8 cellular contexts compared by ENCODE assay signal in genomic region chr19:16571283-16571682, GRCh38. TPM values are rescaled to one million over a fixed set of nuclear protein-coding genes. Genes with fewer than 3 reads are reported as not detected.
A peak's percentile ranks its signal among the peaks of the same experiment; 100 is the strongest.
DNase-seq lines count a peak whose midpoint lies in the region; ATAC-seq and TF ChIP-seq lines count a peak whose summit lies in the region.

No MANE protein-coding gene starts in this region.

- ATAC-seq in left lung: no peak
- no peak for ATAC-seq in upper lobe of right lung
- ATAC-seq in GM19324 (IDR thresholded peaks at IDR 0.05; ENCODE audit: low FRiP score, unreplicated experiment): no peak
- ATAC-seq in HG03108 (IDR thresholded peaks at IDR 0.05; ENCODE audit: unreplicated experiment): no peak

- H3K9me3 ChIP-seq in Karpas-422 (ENCODE audit: low read length): no peaks in the 10 kb centered on the region
- H3K9me3 ChIP-seq in adipocyte (ENCODE audit: control insufficient read depth, low read length): no peaks in the 10 kb centered on the region
- no peaks in the 10 kb centered on the region for H3K9me3 ChIP-seq in left lung
- no peaks in the 10 kb centered on the region for H3K9me3 ChIP-seq in upper lobe of right lung

- TF ChIP-seq CTCF in left lung (IDR thresholded peaks at IDR 0.05) (no peak), upper lobe of right lung (IDR thresholded peaks at IDR 0.05) (no peak)

- H3K79me2 ChIP-seq in Karpas-422 (ENCODE audit: low read length): peaks cover 69% of the 10 kb centered on the region

- no peak overlapping the region for H2AFZ ChIP-seq in Karpas-422 (ENCODE audit: low read length)

- H3K9ac ChIP-seq in Karpas-422 (ENCODE audit: low read length) (peak overlapping the region; percentile 96), adipocyte (ENCODE audit: low read length) (peak overlapping the region; percentile 92)

- peak overlapping the region; percentile 96 for H3K4me2 ChIP-seq in Karpas-422 (ENCODE audit: low read depth, low read length, poor library complexity, severe bottlenecking)

- intact Hi-C loops in left lung (cut with DNase I): loop anchor here in 1 of 2 donors (10.0 kb wide), 1 partner anchor 54 kb away; the partner anchor contains the start of gene MED26
- intact Hi-C loops in upper lobe of right lung (cut with DNase I): loop anchor here (10.0 kb wide), 1 partner anchor 54 kb away; the partner anchor contains the start of gene MED26

- H3K36me3 ChIP-seq in Karpas-422 (ENCODE audit: insufficient read depth, low read length): peaks cover 33% of the 10 kb centered on the region
- peaks cover 46% of the 10 kb centered on the region for H3K36me3 ChIP-seq in adipocyte (ENCODE audit: control insufficient read depth, insufficient read depth, low read length, severe bottlenecking)
- peaks cover 0 to 50% of the 10 kb centered on the region in 2 donors for H3K36me3 ChIP-seq in left lung
- H3K36me3 ChIP-seq in upper lobe of right lung: peaks cover 52% of the 10 kb centered on the region

- DNase-seq in DMS 273 treated with DMSO at 0.1 percent for 48 hours (lab: John Stamatoyannopoulos, UW) (peak; percentile 16), Karpas-422 (peak; percentile 63), adipocyte (ENCODE audit: low read depth) (peak; percentile 33), left lung (peak in 1 of 2 donors; percentile 37), upper lobe of right lung (no peak), cerebellum (ENCODE audit: low spot score) (no peak)

- no peaks in the 10 kb centered on the region for H3K9me2 ChIP-seq in Karpas-422 (replicated peaks; ENCODE audit: insufficient read depth, low read length)

- H3K4me1 ChIP-seq in Karpas-422 (ENCODE audit: low read length) (peaks cover 36% of the 10 kb centered on the region), adipocyte (ENCODE audit: control insufficient read depth, insufficient read depth, low read length) (peaks cover 27% of the 10 kb centered on the region), left lung (peaks cover 35 to 55% of the 10 kb centered on the region in 2 donors), upper lobe of right lung (peaks cover 36% of the 10 kb centered on the region)

- H3K27me3 ChIP-seq in Karpas-422 (ENCODE audit: low read length): no peaks in the 10 kb centered on the region
- no peaks in the 10 kb centered on the region for H3K27me3 ChIP-seq in adipocyte (replicated peaks; ENCODE audit: control insufficient read depth, insufficient read depth, low read length)
- H3K27me3 ChIP-seq in left lung: no peaks in the 10 kb centered on the region
- no peaks in the 10 kb centered on the region for H3K27me3 ChIP-seq in upper lobe of right lung

- peak overlapping the region; percentile 82 for H3K4me3 ChIP-seq in Karpas-422 (ENCODE audit: low read length)
- H3K4me3 ChIP-seq in adipocyte (ENCODE audit: low read length): peak overlapping the region; percentile 99
- H3K4me3 ChIP-seq in left lung: peak overlapping the region; percentile 95
- peak overlapping the region; percentile 84 for H3K4me3 ChIP-seq in upper lobe of right lung

- H4K20me1 ChIP-seq in Karpas-422 (ENCODE audit: insufficient read depth, low read depth, low read length): peaks cover 24% of the 10 kb centered on the region; the same call in 1 of the 2 replicates

- H3K27ac ChIP-seq in Karpas-422 (ENCODE audit: low read length): peak overlapping the region; percentile 64
- peak overlapping the region; percentile 56 to 88 for H3K27ac ChIP-seq in left lung
- peak overlapping the region; percentile 81 for H3K27ac ChIP-seq in upper lobe of right lung

RNA-seq across cellular contexts. Expression of gene SLC35E1, which starts 0.9 kb away (rescaled TPM):
- 33.5 and 39.4 TPM in 2 replicates for total RNA-seq in Karpas-422 (2014; rRNA removed; shearing (Covaris generic); ENCODE audit: low replicate concordance)
- total RNA-seq in left lung (10 to 100 TPM; 47.0 to 55.9 TPM), upper lobe of right lung (51.2 TPM), cerebellum (29.9 TPM)

RNA-seq across cellular contexts. Expression of gene CHERP, which starts 29.0 kb away (rescaled TPM):
- total RNA-seq in Karpas-422 (2014; rRNA removed; shearing (Covaris generic); ENCODE audit: low replicate concordance): 5.9 and 14.9 TPM in 2 replicates
- total RNA-seq in left lung: 10 to 100 TPM; 28.1 to 38.0 TPM
- 41.9 TPM for total RNA-seq in upper lobe of right lung
- 12.8 TPM for total RNA-seq in cerebellum

RNA-seq across cellular contexts. Expression of gene MED26, which starts 56.7 kb away (rescaled TPM):
- total RNA-seq in Karpas-422 (2014; rRNA removed; shearing (Covaris generic); ENCODE audit: low replicate concordance): 15.0 and 23.7 TPM in 2 replicates
- 10 to 100 TPM; 10.0 to 10.3 TPM for total RNA-seq in left lung
- total RNA-seq in upper lobe of right lung: 13.4 TPM
- total RNA-seq in cerebellum: 5.3 TPM

Comparison
In these comparisons a context has a peak if more than half of its experiments do, and no peak if none do; other contexts are left out.
1. DNase-seq: peak in DMS 273 treated with DMSO at 0.1 percent for 48 hours (single experiment), Karpas-422 (single experiment) and adipocyte (single experiment); none in upper lobe of right lung (single experiment) and cerebellum (single experiment).
2. Peak in every context shown above with its lines, with median percentiles within 50 percentile points of each other: H3K27ac ChIP-seq and H3K4me3 ChIP-seq.